Comparison of ENCODE assay signal across 8 cellular contexts in the genomic region with DNA sequence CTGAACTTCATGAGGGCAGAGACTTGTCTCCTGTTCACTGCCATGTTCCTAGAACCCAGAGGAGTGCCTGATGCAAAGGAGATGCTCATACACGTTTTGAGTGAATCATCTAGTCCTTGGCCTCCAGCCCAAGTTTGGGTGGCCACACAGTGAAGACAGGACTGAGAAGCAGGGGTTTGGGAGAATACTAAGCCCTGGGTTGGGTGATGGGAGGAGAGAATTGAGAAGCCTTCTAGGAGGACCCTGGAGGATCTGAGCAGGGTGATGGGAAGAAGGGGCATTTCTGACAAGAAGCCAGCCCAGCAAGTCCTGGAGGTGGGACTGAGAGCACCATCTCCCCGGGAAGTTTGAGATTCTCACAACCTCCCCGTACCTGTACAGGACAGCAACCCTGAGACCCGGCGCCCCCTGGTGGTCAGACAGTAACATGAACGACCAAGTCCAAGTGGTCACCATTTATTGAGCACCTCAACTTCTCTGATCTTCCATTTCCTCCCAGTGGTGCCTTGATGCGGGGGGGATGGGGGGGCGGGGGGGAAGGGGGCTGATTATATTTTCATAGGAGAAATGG. TPM values are rescaled to one million over a fixed set of nuclear protein-coding genes. Genes with fewer than 3 reads are reported as not detected.
DNase-seq lines count a peak whose midpoint lies in the region; ATAC-seq and TF ChIP-seq lines count a peak whose summit lies in the region.

No MANE protein-coding gene starts in this region.

- no peak overlapping the region for H3K27ac ChIP-seq in cardiac muscle cell

- no peaks in the 10 kb centered on the region for H3K27me3 ChIP-seq in cardiac muscle cell

- H3K27ac Mint-ChIP-seq in activated naive CD4-positive, alpha-beta T cell treated with anti-CD3 and anti-CD28 coated beads, Interleukin-2, amount 50 U/mL, for 72 hours = peak overlapping the region; percentile 9 to 10

- H3K9me3 ChIP-seq in cardiac muscle cell (ENCODE audit: low read depth) = no peaks in the 10 kb centered on the region

- peak; percentile 77 for TF ChIP-seq CTCF in cardiac muscle cell (IDR thresholded peaks at IDR 0.05; ENCODE audit: low read depth, low read length)

- no peaks in the 10 kb centered on the region for H3K4me1 ChIP-seq in cardiac muscle cell (ENCODE audit: low read depth)

- peaks cover 6% of the 10 kb centered on the region in 2 donors for H3K36me3 Mint-ChIP-seq in activated naive CD4-positive, alpha-beta T cell treated with anti-CD3 and anti-CD28 coated beads, Interleukin-2, amount 50 U/mL, for 72 hours

- ATAC-seq in activated naive CD4-positive, alpha-beta T cell treated with anti-CD3 and anti-CD28 coated beads, Interleukin-2, amount 50 U/mL, for 72 hours = peak; percentile 64 to 72
- ATAC-seq in HG03280 (IDR thresholded peaks at IDR 0.05; ENCODE audit: unreplicated experiment) = no peak

- H3K9me3 Mint-ChIP-seq in activated naive CD4-positive, alpha-beta T cell treated with anti-CD3 and anti-CD28 coated beads, Interleukin-2, amount 50 U/mL, for 72 hours = no peaks in the 10 kb centered on the region

- no peaks in the 10 kb centered on the region for H3K36me3 ChIP-seq in cardiac muscle cell

- H3K4me3 ChIP-seq in cardiac muscle cell = no peak overlapping the region

- DNase-seq in COLO829 (ENCODE audit: low spot score) = peak; percentile 26
- DNase-seq in HUDEP-2 (lab: John Stamatoyannopoulos, UW; ENCODE audit: unreplicated experiment in 76 of 76) = peak in 62 of 76 experiments; percentile 5 to 82 (median 50)
- peak; percentile 24 for DNase-seq in SK-N-DZ (ENCODE audit: low spot score)
- DNase-seq in activated naive CD4-positive, alpha-beta T cell treated with anti-CD3 and anti-CD28 coated beads, Interleukin-2, amount 50 U/mL, for 72 hours (ENCODE audit: low spot score in 2 of 2) = peak in 1 of 2 donors; percentile 79
- peak; percentile 65 to 79 for DNase-seq in cardiac muscle cell (ENCODE audit: low read depth in 1 of 2, low spot score in 1 of 2)
- DNase-seq in retina = peak; percentile 43
- DNase-seq in cortex of kidney (lab: John Stamatoyannopoulos, UW) = no peak

RNA-seq across cellular contexts. Expression of gene CTU1, which starts 11.0 kb away (rescaled TPM):
- 3.9 and 11.5 TPM in 2 replicates for polyA plus RNA-seq in SK-N-DZ (2014; cell fraction: cytosol; rRNA removed)
- polyA plus RNA-seq in SK-N-DZ (2014; cell fraction: nucleus; rRNA removed) = 12.4 and 20.1 TPM in 2 replicates
- total RNA-seq in activated naive CD4-positive, alpha-beta T cell treated with anti-CD3 and anti-CD28 coated beads, Interleukin-2, amount 50 U/mL, for 72 hours = 10 to 100 TPM in 1 of 2 donors, 1 to 10 TPM in 1; 9.8 to 11.2 TPM
- 13.5 and 13.8 TPM in 2 replicates for total RNA-seq in cardiac muscle cell
- polyA plus RNA-seq in cardiac muscle cell = 9.4 and 15.6 TPM in 2 replicates

RNA-seq across cellular contexts. Expression of gene KLK14, which starts 14.6 kb away (rescaled TPM):
- not detected in 2 replicates for polyA plus RNA-seq in SK-N-DZ (2014; cell fraction: cytosol; rRNA removed)
- not detected in 2 replicates for polyA plus RNA-seq in SK-N-DZ (2014; cell fraction: nucleus; rRNA removed)
- total RNA-seq in activated naive CD4-positive, alpha-beta T cell treated with anti-CD3 and anti-CD28 coated beads, Interleukin-2, amount 50 U/mL, for 72 hours = under 1 TPM; 0.68 to 0.80 TPM
- 0.24 TPM in 1 of 2 replicates, not detected in the other for total RNA-seq in cardiac muscle cell
- polyA plus RNA-seq in cardiac muscle cell = 0.75 TPM in 1 of 2 replicates, not detected in the other

RNA-seq across cellular contexts. Expression of gene SIGLEC9, which starts 27.5 kb away (rescaled TPM):
- not detected in 2 replicates for polyA plus RNA-seq in SK-N-DZ (2014; cell fraction: cytosol; rRNA removed)
- polyA plus RNA-seq in SK-N-DZ (2014; cell fraction: nucleus; rRNA removed) = not detected in 2 replicates
- 1 to 10 TPM in 1 of 2 donors, under 1 TPM in 1; 0.87 to 1.1 TPM for total RNA-seq in activated naive CD4-positive, alpha-beta T cell treated with anti-CD3 and anti-CD28 coated beads, Interleukin-2, amount 50 U/mL, for 72 hours
- total RNA-seq in cardiac muscle cell = not detected in 2 replicates
- not detected in 2 replicates for polyA plus RNA-seq in cardiac muscle cell

RNA-seq across cellular contexts. Expression of gene KLK13, which starts 32.4 kb away (rescaled TPM):
- not detected in 2 replicates for polyA plus RNA-seq in SK-N-DZ (2014; cell fraction: cytosol; rRNA removed)
- polyA plus RNA-seq in SK-N-DZ (2014; cell fraction: nucleus; rRNA removed) = not detected in 2 replicates
- not detected for total RNA-seq in activated naive CD4-positive, alpha-beta T cell treated with anti-CD3 and anti-CD28 coated beads, Interleukin-2, amount 50 U/mL, for 72 hours
- 0.45 TPM in 1 of 2 replicates, not detected in the other for total RNA-seq in cardiac muscle cell
- not detected in 2 replicates for polyA plus RNA-seq in cardiac muscle cell

RNA-seq across cellular contexts. Expression of gene SIGLEC7, which starts 44.9 kb away (rescaled TPM):
- polyA plus RNA-seq in SK-N-DZ (2014; cell fraction: cytosol; rRNA removed) = not detected in 2 replicates
- not detected in 2 replicates for polyA plus RNA-seq in SK-N-DZ (2014; cell fraction: nucleus; rRNA removed)
- under 1 TPM in 1 of 2 donors, not detected in 1; 0.34 TPM for total RNA-seq in activated naive CD4-positive, alpha-beta T cell treated with anti-CD3 and anti-CD28 coated beads, Interleukin-2, amount 50 U/mL, for 72 hours
- total RNA-seq in cardiac muscle cell = not detected in 2 replicates
- not detected in 2 replicates for polyA plus RNA-seq in cardiac muscle cell
